ENCODE assay signal across 8 cellular contexts in the genomic region with DNA sequence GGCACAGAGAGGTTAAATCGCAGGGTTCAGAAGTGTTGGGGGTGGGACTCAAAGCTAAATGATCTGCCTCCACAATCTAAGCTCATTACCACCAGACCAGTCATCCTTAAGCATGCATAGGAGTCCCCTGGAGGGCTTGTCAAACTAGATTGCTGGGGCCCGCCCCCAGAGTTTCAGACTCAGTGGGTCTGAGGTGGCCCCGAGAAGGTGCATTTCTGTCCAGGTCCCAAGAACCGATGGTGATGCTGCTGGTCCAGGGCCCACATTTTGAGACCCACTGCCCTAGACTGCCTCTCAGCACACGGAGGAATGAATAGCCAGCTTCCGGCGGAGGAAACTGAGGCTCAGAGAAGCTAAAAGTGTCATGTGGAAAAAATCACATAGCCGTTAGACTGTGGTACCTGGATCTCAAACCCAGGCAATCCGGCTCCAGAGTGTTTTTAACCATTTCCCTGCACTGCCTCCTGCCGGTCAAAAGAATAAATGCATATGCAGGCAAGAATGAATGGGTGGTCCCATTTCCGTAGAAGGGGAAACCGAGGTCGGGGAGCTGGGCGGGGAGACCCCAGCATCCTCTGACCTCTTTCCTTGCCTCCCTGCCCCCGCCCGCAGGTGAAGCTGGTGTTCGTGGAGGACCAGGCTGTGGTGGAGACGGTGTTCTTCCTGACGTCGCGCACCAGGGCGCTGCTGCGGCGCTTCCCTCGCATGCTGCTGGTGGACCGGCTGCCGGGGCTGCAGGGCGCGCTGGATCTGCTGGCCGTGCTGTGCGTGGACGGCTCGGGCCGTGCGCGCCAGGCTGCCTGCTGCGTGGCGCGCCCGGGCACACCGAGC.
DNase-seq lines count a peak whose midpoint lies in the region; ATAC-seq and TF ChIP-seq lines count a peak whose summit lies in the region.

No MANE protein-coding gene starts in this region.

- CTCF ChIA-PET in RWPE1 (lab: Yijun Ruan, JAX), result interaction anchor here (0.7 to 1.5 kb wide), 2 partner anchors 9 to 75 kb away, joined by 3 read pairs; no protein-coding TSS in a partner anchor

- peaks cover 9 to 20% of the 10 kb centered on the region in 2 donors for H3K4me1 Mint-ChIP-seq in stimulated activated naive B cell treated with anti-CD40 and anti-IgM and Interleukin-4, amounts not matched to agents 10 μg/mL and 1 μg/mL and 100 μg/mL, for 72 hours

- H3K27me3 Mint-ChIP-seq in stimulated activated naive B cell treated with anti-CD40 and anti-IgM and Interleukin-4, amounts not matched to agents 10 μg/mL and 1 μg/mL and 100 μg/mL, for 72 hours, result no peaks in the 10 kb centered on the region

- no peak overlapping the region for H3K27ac ChIP-seq in RWPE1

- POLR2A ChIA-PET in RWPE1 (lab: Yijun Ruan, JAX; ENCODE audit: low non-redundant PET), result no interaction called here

- H3K9me3 Mint-ChIP-seq in stimulated activated naive B cell treated with anti-CD40 and anti-IgM and Interleukin-4, amounts not matched to agents 10 μg/mL and 1 μg/mL and 100 μg/mL, for 72 hours, result no peaks in the 10 kb centered on the region

- TF ChIP-seq CTCF in RWPE1 (conservative IDR thresholded peaks at IDR 0.05; ENCODE audit: low read depth) (peak; percentile 34), epithelial cell of esophagus (IDR thresholded peaks at IDR 0.05; ENCODE audit: insufficient read depth, low read depth, low read length, missing control alignments) (peak; percentile 52)

- no peak for ATAC-seq in stimulated activated naive B cell treated with anti-CD40 and anti-IgM and Interleukin-4, amounts not matched to agents 10 μg/mL and 1 μg/mL and 100 μg/mL, for 72 hours (replicated peaks)
- no peak for ATAC-seq in GM19467 (IDR thresholded peaks at IDR 0.05; ENCODE audit: unreplicated experiment)

- peaks cover 25 to 27% of the 10 kb centered on the region in 2 donors for H3K36me3 Mint-ChIP-seq in stimulated activated naive B cell treated with anti-CD40 and anti-IgM and Interleukin-4, amounts not matched to agents 10 μg/mL and 1 μg/mL and 100 μg/mL, for 72 hours

- peak; percentile 28 for DNase-seq in activated T-cell treated with anti-CD3 and anti-CD28 coated beads, Interleukin-2, amount 50 U/mL, for 1 hour
- DNase-seq in activated T-cell treated with anti-CD3 and anti-CD28 coated beads for 4 hours (no peak), RWPE1 (ENCODE audit: low spot score) (no peak), epithelial cell of esophagus (ENCODE audit: low read depth) (no peak), SIG-M5 treated with dmso at 0.1 percent for 504 hours (lab: John Stamatoyannopoulos, UW; ENCODE audit: unreplicated experiment) (no peak), NCI-H2171 (lab: John Stamatoyannopoulos, UW) (no peak)
- no peak for DNase-seq in stimulated activated naive B cell treated with anti-CD40 and anti-IgM and Interleukin-4, amounts not matched to agents 10 μg/mL and 1 μg/mL and 100 μg/mL, for 72 hours

- no peak overlapping the region for H3K4me3 Mint-ChIP-seq in stimulated activated naive B cell treated with anti-CD40 and anti-IgM and Interleukin-4, amounts not matched to agents 10 μg/mL and 1 μg/mL and 100 μg/mL, for 72 hours

- H3K27ac Mint-ChIP-seq in stimulated activated naive B cell treated with anti-CD40 and anti-IgM and Interleukin-4, amounts not matched to agents 10 μg/mL and 1 μg/mL and 100 μg/mL, for 72 hours, result peak overlapping the region; percentile 42

- no peak overlapping the region for H3K4me3 ChIP-seq in epithelial cell of esophagus (ENCODE audit: low read length)
